In genomic region chrX:44253573-44253942, GRCh38 we compare ENCODE assay signal across 9 cellular contexts.
DNase-seq lines count a peak whose midpoint lies in the region; ATAC-seq and TF ChIP-seq lines count a peak whose summit lies in the region.
"Had no signal": no experiment of that assay in that cellular context is flagged by ENCODE, and none has a peak within 500 bp of the region (broad histone marks: within the 10 kb centered on the region; RNA-seq: fewer than 3 reads in every experiment).

No MANE protein-coding gene starts in this region.

- peaks cover 2% of the 10 kb centered on the region for H3K27me3 Mint-ChIP-seq in HFFc6 (ENCODE audit: insufficient read depth)
- no peaks in the 10 kb centered on the region for H3K27me3 Mint-ChIP-seq in activated naive CD8-positive, alpha-beta T cell treated with anti-CD3 and anti-CD28 coated beads for 36 hours

- H3K4me3 ChIP-seq in rectal smooth muscle tissue (ENCODE audit: low read length): peak overlapping the region; percentile 36

- no peak overlapping the region for H3K9ac ChIP-seq in rectal smooth muscle tissue (ENCODE audit: low read length)

- H3K36me3 Mint-ChIP-seq in HFFc6 (ENCODE audit: low read depth): no peaks in the 10 kb centered on the region
- peaks cover 32% of the 10 kb centered on the region for H3K36me3 Mint-ChIP-seq in activated naive CD8-positive, alpha-beta T cell treated with anti-CD3 and anti-CD28 coated beads for 36 hours

- H3K36me3 ChIP-seq in rectal smooth muscle tissue (ENCODE audit: control insufficient read depth, insufficient read depth, low read length): no peaks in the 10 kb centered on the region
- H3K36me3 ChIP-seq: brain microvascular endothelial cell had no signal

- 0 out of 2 replicates have a peak, but pooled peaks cover 4% of the 10 kb centered on the region for H3K9me3 Mint-ChIP-seq in HFFc6
- peaks cover 18% of the 10 kb centered on the region for H3K9me3 Mint-ChIP-seq in activated naive CD8-positive, alpha-beta T cell treated with anti-CD3 and anti-CD28 coated beads for 36 hours

- peak; percentile 28 for ATAC-seq in GM18907 (IDR thresholded peaks at IDR 0.05; ENCODE audit: unreplicated experiment)

- no peaks in the 10 kb centered on the region for H3K27me3 ChIP-seq in rectal smooth muscle tissue (ENCODE audit: control insufficient read depth, insufficient read depth, low read length)
- H3K27me3 ChIP-seq: brain microvascular endothelial cell had no signal

- no peaks in the 10 kb centered on the region for H3K4me1 ChIP-seq in rectal smooth muscle tissue (ENCODE audit: control insufficient read depth, insufficient read depth, low read length)

- DNase-seq in HFFc6: no peak
- no peak for DNase-seq in activated naive CD8-positive, alpha-beta T cell treated with anti-CD3 and anti-CD28 coated beads for 36 hours
- DNase-seq in NAMALWA (ENCODE audit: low spot score): no peak
- no peak for DNase-seq in DMS114 treated with DMSO at 0.1 percent for 48 hours (lab: John Stamatoyannopoulos, UW; ENCODE audit: unreplicated experiment)
- no peak for DNase-seq in GM03348 (ENCODE audit: low spot score)

- no peak for TF ChIP-seq CTCF in HFFc6 (IDR thresholded peaks at IDR 0.05)

- no peaks in the 10 kb centered on the region for H3K4me1 Mint-ChIP-seq in HFFc6 (ENCODE audit: low read depth)
- peaks cover 3% of the 10 kb centered on the region for H3K4me1 Mint-ChIP-seq in activated naive CD8-positive, alpha-beta T cell treated with anti-CD3 and anti-CD28 coated beads for 36 hours
- H3K4me1 Mint-ChIP-seq: nephron progenitor cell had no signal

- H3K27ac ChIP-seq in rectal smooth muscle tissue (ENCODE audit: low read depth, low read length): no peak overlapping the region
- H3K27ac ChIP-seq: brain microvascular endothelial cell had no signal

- H3K27ac Mint-ChIP-seq in HFFc6: no peak overlapping the region
- peak overlapping the region; percentile 80 for H3K27ac Mint-ChIP-seq in activated naive CD8-positive, alpha-beta T cell treated with anti-CD3 and anti-CD28 coated beads for 36 hours
- H3K27ac Mint-ChIP-seq: nephron progenitor cell had no signal

- H3K4me3 Mint-ChIP-seq in HFFc6: peak overlapping the region; percentile 39; the same call in 1 of the 2 replicates
- no peak overlapping the region for H3K4me3 Mint-ChIP-seq in activated naive CD8-positive, alpha-beta T cell treated with anti-CD3 and anti-CD28 coated beads for 36 hours
- H3K4me3 Mint-ChIP-seq: nephron progenitor cell had no signal
